ENCODE assay signal across 10 cellular contexts in the genomic region with DNA sequence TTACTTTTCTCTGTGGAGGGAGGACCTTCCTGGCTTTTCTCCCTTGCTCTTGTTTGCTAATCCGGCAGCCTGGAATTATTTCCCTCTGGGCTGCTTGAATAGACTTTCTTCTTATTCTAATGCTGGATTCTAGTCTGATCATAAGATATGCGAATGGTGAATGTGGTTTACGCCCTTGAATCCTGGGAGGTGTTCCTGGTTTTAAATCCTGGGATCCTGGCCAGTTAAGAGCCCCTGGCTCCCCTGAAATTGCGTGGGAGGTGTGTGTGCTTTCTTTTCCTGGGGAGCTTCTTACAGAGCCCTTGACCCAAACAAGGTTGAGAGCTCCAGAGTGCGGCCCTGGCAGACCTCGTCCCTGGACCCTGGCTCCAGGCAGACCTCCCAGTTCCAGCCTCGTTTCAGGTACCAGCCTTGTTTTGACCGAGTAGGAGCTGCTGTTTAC. TPM values are rescaled to one million over a fixed set of nuclear protein-coding genes. Genes with fewer than 3 reads are reported as not detected.
DNase-seq lines count a peak whose midpoint lies in the region; ATAC-seq and TF ChIP-seq lines count a peak whose summit lies in the region.
"Had no signal": no experiment of that assay in that cellular context is flagged by ENCODE, and none has a peak within 500 bp of the region (broad histone marks: within the 10 kb centered on the region; RNA-seq: fewer than 3 reads in every experiment).

No MANE protein-coding gene starts in this region.

- peak overlapping the region; percentile 78 for H3K27ac ChIP-seq in GM23248
- H3K27ac ChIP-seq in iPS-18a (ENCODE audit: low read length) = no peak overlapping the region

- DNase-seq in GM23248 (peak; percentile 68), adipocyte (ENCODE audit: low read depth) (peak; percentile 51), renal cortical epithelial cell (ENCODE audit: low read depth) (peak; percentile 72), HEK293T (ENCODE audit: extremely low spot score) (no peak), NCI-H1930 (lab: John Stamatoyannopoulos, UW) (no peak), AML-193 (lab: John Stamatoyannopoulos, UW) (no peak)
- DNase-seq: activated CD4-positive, alpha-beta T cell treated with anti-CD3 and anti-CD28 coated beads, Interleukin-2, amount 50 U/mL, for 48 hours; NCI-H1092 treated with DMSO at 0.1 percent for 48 hours had no signal

- H3K9me3 ChIP-seq in GM23248 (ENCODE audit: low read depth) (no peaks in the 10 kb centered on the region), adipocyte (ENCODE audit: control insufficient read depth, low read length) (no peaks in the 10 kb centered on the region), iPS-18a (ENCODE audit: control insufficient read depth, low read depth, low read length) (no peaks in the 10 kb centered on the region)

- 14 to 17% methylated on average over 8 of the region's 8 CpGs for WGBS in GM23248 (ENCODE audit: low coverage in 1 of 2, low lambda C conversion rate in 2 of 2, missing lambda C conversion rate in 2 of 2), 2 experiments

- H3K36me3 ChIP-seq in GM23248 (ENCODE audit: low read depth) (no peaks in the 10 kb centered on the region), adipocyte (ENCODE audit: control insufficient read depth, insufficient read depth, low read length, severe bottlenecking) (peaks cover 6% of the 10 kb centered on the region), iPS-18a (ENCODE audit: control insufficient read depth, low read depth, low read length) (no peaks in the 10 kb centered on the region)

- peak overlapping the region; percentile 100 for H3K4me2 ChIP-seq in GM23248 (ENCODE audit: unreplicated experiment)

- H3K79me2 ChIP-seq in GM23248 (ENCODE audit: insufficient read depth) = peaks cover 80% of the 10 kb centered on the region

- H3K4me3 ChIP-seq in GM23248 (peak overlapping the region; percentile 93), adipocyte (ENCODE audit: low read length) (peak overlapping the region; percentile 93), iPS-18a (ENCODE audit: low read length) (peak overlapping the region; percentile 79)

- H2AFZ ChIP-seq in GM23248 = no peak overlapping the region

- H4K20me1 ChIP-seq in GM23248 (ENCODE audit: insufficient read depth) = peaks cover 3% of the 10 kb centered on the region; the same call in 1 of the 2 replicates

- H3K4me1 ChIP-seq in GM23248 (ENCODE audit: insufficient read depth) (peaks cover 54% of the 10 kb centered on the region), adipocyte (ENCODE audit: control insufficient read depth, insufficient read depth, low read length) (peaks cover 36% of the 10 kb centered on the region), iPS-18a (ENCODE audit: control insufficient read depth, low read depth, low read length) (peaks cover 38% of the 10 kb centered on the region)

- no peaks in the 10 kb centered on the region for H3K9me2 ChIP-seq in GM23248 (ENCODE audit: insufficient read depth)

- ATAC-seq in GM19455 (IDR thresholded peaks at IDR 0.05; ENCODE audit: unreplicated experiment) = no peak

- H3K9ac ChIP-seq in GM23248 = peak overlapping the region; percentile 96
- H3K9ac ChIP-seq in adipocyte (ENCODE audit: low read length) = peak overlapping the region; percentile 97
- H3K9ac ChIP-seq in iPS-18a (ENCODE audit: low read length) = peak overlapping the region; percentile 59

- POLR2A ChIA-PET in HEK293T (lab: Yijun Ruan, JAX) = no interaction called here

- in situ Hi-C loops in GM23248 (cut with MboI) = loop anchor here (25.0 kb wide), 1 partner anchor 392 kb away; no protein-coding TSS in a partner anchor

- H3K27me3 ChIP-seq in GM23248 (replicated peaks; ENCODE audit: insufficient read depth) = no peaks in the 10 kb centered on the region
- H3K27me3 ChIP-seq in adipocyte (replicated peaks; ENCODE audit: control insufficient read depth, insufficient read depth, low read length) = no peaks in the 10 kb centered on the region
- peaks cover 32% of the 10 kb centered on the region for H3K27me3 ChIP-seq in iPS-18a (ENCODE audit: control insufficient read depth, insufficient read depth, low read length)

- CTCF ChIA-PET in HEK293T (lab: Yijun Ruan, JAX) = no interaction called here

- H3F3A ChIP-seq in GM23248 (ENCODE audit: insufficient read depth) = peaks cover 58% of the 10 kb centered on the region

TF ChIP-seq in HEK293T, 16 proteins besides CTCF, POLR2A, EP300 and RAD21:
- TF ChIP-seq ARNT (IDR thresholded peaks at IDR 0.05) (no peak), HDGF (IDR thresholded peaks at IDR 0.05; ENCODE audit: borderline replicate concordance) (no peak), ZNF384 (IDR thresholded peaks at IDR 0.05) (no peak), SP1 (IDR thresholded peaks at IDR 0.05) (no peak), SUZ12 (IDR thresholded peaks at IDR 0.05) (no peak), L3MBTL2 (conservative IDR thresholded peaks at IDR 0.05) (no peak)
- TF ChIP-seq, protein P1, sequence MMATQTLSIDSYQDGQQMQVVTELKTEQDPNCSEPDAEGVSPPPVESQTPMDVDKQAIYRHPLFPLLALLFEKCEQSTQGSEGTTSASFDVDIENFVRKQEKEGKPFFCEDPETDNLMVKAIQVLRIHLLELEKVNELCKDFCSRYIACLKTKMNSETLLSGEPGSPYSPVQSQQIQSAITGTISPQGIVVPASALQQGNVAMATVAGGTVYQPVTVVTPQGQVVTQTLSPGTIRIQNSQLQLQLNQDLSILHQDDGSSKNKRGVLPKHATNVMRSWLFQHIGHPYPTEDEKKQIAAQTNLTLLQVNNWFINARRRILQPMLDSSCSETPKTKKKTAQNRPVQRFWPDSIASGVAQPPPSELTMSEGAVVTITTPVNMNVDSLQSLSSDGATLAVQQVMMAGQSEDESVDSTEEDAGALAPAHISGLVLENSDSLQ (IDR thresholded peaks at IDR 0.05) = no peak

RNA-seq across cellular contexts. Expression of gene SH3BP4, which starts 2.8 kb away (rescaled TPM):
- 96.0 and 100 TPM in 2 replicates for total RNA-seq in GM23248 (2014; rRNA removed; shearing (Covaris generic))
- 59.3 and 59.5 TPM in 2 replicates for polyA plus RNA-seq in GM23248 (2016; fragmentation: Nextera tagmentation; extraction: Ambion mirVana)
- total RNA-seq in renal cortical epithelial cell = 58.5 and 116 TPM in 2 replicates

Comparison
In these comparisons a context has a peak if more than half of its experiments do, and no peak if none do; other contexts are left out.
1. DNase-seq: peak in GM23248 (single experiment), adipocyte (single experiment) and renal cortical epithelial cell (single experiment); none in HEK293T (single experiment), NCI-H1930 (0 of 2) and AML-193 (0 of 2).
2. Peak in every context shown above with its lines, with median percentiles within 50 percentile points of each other: H3K4me3 ChIP-seq and H3K9ac ChIP-seq.